ENCODE assay signal across 1 cellular context in genomic region chr2:174344716-174345472, GRCh38.
TF ChIP-seq lines count a peak whose summit lies in the region.

No MANE protein-coding gene starts in this region.

TF ChIP-seq in HepG2, 621 proteins besides CTCF, POLR2A, EP300 and RAD21:
- TF ChIP-seq, protein P1, sequence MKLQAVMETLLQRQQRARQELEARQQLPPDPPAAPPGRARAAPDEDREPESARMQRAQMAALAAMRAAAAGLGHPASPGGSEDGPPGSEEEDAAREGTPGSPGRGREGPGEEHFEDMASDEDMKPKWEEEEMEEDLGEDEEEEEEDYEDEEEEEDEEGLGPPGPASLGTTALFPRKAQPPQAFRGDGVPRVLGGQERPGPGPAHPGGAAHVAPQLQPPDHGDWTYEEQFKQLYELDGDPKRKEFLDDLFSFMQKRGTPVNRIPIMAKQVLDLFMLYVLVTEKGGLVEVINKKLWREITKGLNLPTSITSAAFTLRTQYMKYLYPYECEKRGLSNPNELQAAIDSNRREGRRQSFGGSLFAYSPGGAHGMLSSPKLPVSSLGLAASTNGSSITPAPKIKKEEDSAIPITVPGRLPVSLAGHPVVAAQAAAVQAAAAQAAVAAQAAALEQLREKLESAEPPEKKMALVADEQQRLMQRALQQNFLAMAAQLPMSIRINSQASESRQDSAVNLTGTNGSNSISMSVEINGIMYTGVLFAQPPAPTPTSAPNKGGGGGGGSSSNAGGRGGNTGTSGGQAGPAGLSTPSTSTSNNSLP (IDR thresholded peaks at IDR 0.05; ENCODE audit: low read depth, low read length) = peak; percentile 95
- TF ChIP-seq NFATC3 (CRISPR knock-in tag; IDR thresholded peaks at IDR 0.05) (no peak), ZMYM3 (CRISPR knock-in tag; IDR thresholded peaks at IDR 0.05) (no peak), ZNF12 (CRISPR knock-in tag; IDR thresholded peaks at IDR 0.05) (no peak), RFXANK (CRISPR knock-in tag; IDR thresholded peaks at IDR 0.05) (no peak), MATR3 (CRISPR knock-in tag; IDR thresholded peaks at IDR 0.05) (no peak), STAG1 (CRISPR knock-in tag; IDR thresholded peaks at IDR 0.05) (peak; percentile 69), HNRNPH1 (optimal IDR thresholded peaks at IDR 0.05; ENCODE audit: low read depth, low read length) (no peak), PCBP2 (optimal IDR thresholded peaks at IDR 0.05; ENCODE audit: low read depth, low read length, poor library complexity, severe bottlenecking) (no peak), ZNF326 (CRISPR knock-in tag; IDR thresholded peaks at IDR 0.05; ENCODE audit: borderline replicate concordance) (no peak), ADNP (CRISPR knock-in tag; IDR thresholded peaks at IDR 0.05) (no peak), SMAD1 (CRISPR knock-in tag; IDR thresholded peaks at IDR 0.05; ENCODE audit: borderline replicate concordance, low read depth) (no peak), STAT5B (CRISPR knock-in tag; IDR thresholded peaks at IDR 0.05) (no peak), MEIS2 (CRISPR knock-in tag; IDR thresholded peaks at IDR 0.05) (no peak), RBAK (CRISPR knock-in tag; IDR thresholded peaks at IDR 0.05) (no peak), ZSCAN30 (CRISPR knock-in tag; IDR thresholded peaks at IDR 0.05) (no peak), MZF1 (CRISPR knock-in tag; IDR thresholded peaks at IDR 0.05; ENCODE audit: borderline replicate concordance) (no peak), NFYC (CRISPR knock-in tag; IDR thresholded peaks at IDR 0.05) (no peak)
